1 cellular context compared by ENCODE assay signal in the genomic region with DNA sequence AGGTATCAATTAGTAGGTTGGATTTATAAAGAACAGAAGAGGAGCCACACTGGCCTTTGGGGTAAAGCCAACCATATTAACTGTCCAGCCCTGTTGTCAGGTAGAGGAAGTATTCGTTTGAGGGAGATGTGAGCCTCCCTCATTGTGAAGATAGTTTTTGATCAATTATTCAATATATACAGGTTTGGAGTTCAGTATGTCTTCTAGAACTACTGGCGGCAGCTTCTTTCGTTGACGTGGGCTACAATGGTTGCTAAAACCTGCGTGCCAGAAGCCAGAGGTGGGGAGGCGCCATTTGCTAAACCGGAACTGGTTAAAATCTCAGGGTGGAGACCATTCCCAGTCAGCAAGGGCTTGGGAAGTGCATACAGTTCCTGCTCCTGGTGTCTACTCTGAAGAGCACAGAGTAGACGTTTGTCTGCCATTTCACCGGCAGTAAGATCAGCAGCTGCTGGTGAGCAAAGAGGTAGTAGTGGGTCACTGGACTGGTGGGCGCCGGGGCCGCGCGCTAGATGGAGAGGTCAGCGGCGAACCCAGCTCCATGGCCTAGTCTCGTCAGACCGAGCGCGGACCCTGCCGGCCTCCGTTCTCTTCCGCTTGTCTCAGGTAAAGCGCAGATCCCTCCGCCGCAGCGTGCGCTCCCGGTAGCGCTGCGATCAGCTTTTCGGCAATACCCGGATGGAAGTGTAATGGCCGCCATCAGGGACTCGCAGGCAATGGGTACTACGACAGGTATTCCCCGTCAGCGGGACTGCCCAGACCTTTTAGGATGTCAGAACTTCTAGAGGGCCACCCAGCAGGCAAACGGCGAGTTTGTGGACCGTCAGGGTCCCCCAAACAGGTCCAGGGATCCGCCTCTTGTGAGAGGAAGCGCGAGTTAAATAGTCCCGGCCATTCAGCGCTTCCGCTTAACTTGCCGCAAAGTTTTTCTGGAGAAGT.
TF ChIP-seq lines count a peak whose summit lies in the region.

TSS of gene ZNF518A (plus strand) at position 911 of the 939 bp plus-strand sequence. CDS start 26,026 bp downstream, outside the sequence.

TF ChIP-seq in GM23338, 12 proteins besides CTCF, POLR2A, EP300 and RAD21 (continued from another document):
- TF ChIP-seq, protein P1, sequence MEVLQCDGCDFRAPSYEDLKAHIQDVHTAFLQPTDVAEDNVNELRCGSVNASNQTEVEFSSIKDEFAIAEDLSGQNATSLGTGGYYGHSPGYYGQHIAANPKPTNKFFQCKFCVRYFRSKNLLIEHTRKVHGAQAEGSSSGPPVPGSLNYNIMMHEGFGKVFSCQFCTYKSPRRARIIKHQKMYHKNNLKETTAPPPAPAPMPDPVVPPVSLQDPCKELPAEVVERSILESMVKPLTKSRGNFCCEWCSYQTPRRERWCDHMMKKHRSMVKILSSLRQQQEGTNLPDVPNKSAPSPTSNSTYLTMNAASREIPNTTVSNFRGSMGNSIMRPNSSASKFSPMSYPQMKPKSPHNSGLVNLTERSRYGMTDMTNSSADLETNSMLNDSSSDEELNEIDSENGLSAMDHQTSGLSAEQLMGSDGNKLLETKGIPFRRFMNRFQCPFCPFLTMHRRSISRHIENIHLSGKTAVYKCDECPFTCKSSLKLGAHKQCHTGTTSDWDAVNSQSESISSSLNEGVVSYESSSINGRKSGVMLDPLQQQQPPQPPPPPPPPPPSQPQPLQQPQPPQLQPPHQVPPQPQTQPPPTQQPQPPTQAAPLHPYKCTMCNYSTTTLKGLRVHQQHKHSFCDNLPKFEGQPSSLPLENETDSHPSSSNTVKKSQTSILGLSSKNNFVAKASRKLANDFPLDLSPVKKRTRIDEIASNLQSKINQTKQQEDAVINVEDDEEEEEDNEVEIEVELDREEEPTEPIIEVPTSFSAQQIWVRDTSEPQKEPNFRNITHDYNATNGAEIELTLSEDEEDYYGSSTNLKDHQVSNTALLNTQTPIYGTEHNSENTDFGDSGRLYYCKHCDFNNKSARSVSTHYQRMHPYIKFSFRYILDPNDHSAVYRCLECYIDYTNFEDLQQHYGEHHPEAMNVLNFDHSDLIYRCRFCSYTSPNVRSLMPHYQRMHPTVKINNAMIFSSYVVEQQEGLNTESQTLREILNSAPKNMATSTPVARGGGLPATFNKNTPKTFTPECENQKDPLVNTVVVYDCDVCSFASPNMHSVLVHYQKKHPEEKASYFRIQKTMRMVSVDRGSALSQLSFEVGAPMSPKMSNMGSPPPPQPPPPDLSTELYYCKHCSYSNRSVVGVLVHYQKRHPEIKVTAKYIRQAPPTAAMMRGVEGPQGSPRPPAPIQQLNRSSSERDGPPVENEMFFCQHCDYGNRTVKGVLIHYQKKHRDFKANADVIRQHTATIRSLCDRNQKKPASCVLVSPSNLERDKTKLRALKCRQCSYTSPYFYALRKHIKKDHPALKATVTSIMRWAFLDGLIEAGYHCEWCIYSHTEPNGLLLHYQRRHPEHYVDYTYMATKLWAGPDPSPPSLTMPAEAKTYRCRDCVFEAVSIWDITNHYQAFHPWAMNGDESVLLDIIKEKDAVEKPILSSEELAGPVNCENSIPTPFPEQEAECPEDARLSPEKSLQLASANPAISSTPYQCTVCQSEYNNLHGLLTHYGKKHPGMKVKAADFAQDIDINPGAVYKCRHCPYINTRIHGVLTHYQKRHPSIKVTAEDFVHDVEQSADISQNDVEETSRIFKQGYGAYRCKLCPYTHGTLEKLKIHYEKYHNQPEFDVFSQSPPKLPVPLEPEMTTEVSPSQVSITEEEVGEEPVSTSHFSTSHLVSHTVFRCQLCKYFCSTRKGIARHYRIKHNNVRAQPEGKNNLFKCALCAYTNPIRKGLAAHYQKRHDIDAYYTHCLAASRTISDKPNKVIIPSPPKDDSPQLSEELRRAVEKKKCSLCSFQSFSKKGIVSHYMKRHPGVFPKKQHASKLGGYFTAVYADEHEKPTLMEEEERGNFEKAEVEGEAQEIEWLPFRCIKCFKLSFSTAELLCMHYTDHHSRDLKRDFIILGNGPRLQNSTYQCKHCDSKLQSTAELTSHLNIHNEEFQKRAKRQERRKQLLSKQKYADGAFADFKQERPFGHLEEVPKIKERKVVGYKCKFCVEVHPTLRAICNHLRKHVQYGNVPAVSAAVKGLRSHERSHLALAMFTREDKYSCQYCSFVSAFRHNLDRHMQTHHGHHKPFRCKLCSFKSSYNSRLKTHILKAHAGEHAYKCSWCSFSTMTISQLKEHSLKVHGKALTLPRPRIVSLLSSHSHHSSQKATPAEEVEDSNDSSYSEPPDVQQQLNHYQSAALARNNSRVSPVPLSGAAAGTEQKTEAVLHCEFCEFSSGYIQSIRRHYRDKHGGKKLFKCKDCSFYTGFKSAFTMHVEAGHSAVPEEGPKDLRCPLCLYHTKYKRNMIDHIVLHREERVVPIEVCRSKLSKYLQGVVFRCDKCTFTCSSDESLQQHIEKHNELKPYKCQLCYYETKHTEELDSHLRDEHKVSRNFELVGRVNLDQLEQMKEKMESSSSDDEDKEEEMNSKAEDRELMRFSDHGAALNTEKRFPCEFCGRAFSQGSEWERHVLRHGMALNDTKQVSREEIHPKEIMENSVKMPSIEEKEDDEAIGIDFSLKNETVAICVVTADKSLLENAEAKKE (CRISPR knock-in tag; IDR thresholded peaks at IDR 0.05) = no peak
- no peak for TF ChIP-seq EZH2phosphoT487 (IDR thresholded peaks at IDR 0.05; ENCODE audit: unreplicated experiment)
- TF ChIP-seq ZNF331 (CRISPR knock-in tag; IDR thresholded peaks at IDR 0.05; ENCODE audit: low read depth) = no peak
- TF ChIP-seq POLR2AphosphoS5 (IDR thresholded peaks at IDR 0.05; ENCODE audit: low read depth) = peak; percentile 76
- TF ChIP-seq CREB1 (CRISPR knock-in tag; IDR thresholded peaks at IDR 0.05; ENCODE audit: low read depth) = peak; percentile 57; the same call in 1 of the 2 replicates
- peak; percentile 60; the same call in 1 of the 2 replicates for TF ChIP-seq ETS1 (IDR thresholded peaks at IDR 0.05)
- TF ChIP-seq EZH2 (IDR thresholded peaks at IDR 0.05; ENCODE audit: low read depth, unreplicated experiment) = no peak
- no peak for TF ChIP-seq JUNB (IDR thresholded peaks at IDR 0.05; ENCODE audit: unreplicated experiment)
- peak; percentile 18 for TF ChIP-seq REST (IDR thresholded peaks at IDR 0.05; ENCODE audit: unreplicated experiment)
- no peak for TF ChIP-seq STAT1 (IDR thresholded peaks at IDR 0.05; ENCODE audit: unreplicated experiment)
- TF ChIP-seq NANOG (IDR thresholded peaks at IDR 0.05; ENCODE audit: borderline replicate concordance) = 0 out of 2 replicates have a peak, but pooled peaks have one; percentile 2
